12 cellular contexts compared by ENCODE assay signal in genomic region chrX:19332983-19333382, GRCh38. TPM values are rescaled to one million over a fixed set of nuclear protein-coding genes. Genes with fewer than 3 reads are reported as not detected.
DNase-seq lines count a peak whose midpoint lies in the region; ATAC-seq and TF ChIP-seq lines count a peak whose summit lies in the region.
"Had no signal": no experiment of that assay in that cellular context is flagged by ENCODE, and none has a peak within 500 bp of the region (broad histone marks: within the 10 kb centered on the region; RNA-seq: fewer than 3 reads in every experiment).

No MANE protein-coding gene starts in this region.

- peaks cover 12% of the 10 kb centered on the region for H3K9me3 ChIP-seq in A673 (ENCODE audit: low read depth, low read length, poor library complexity, severe bottlenecking)
- no peaks in the 10 kb centered on the region for H3K9me3 ChIP-seq in hepatocyte (ENCODE audit: low read depth)

- H3K4me3 ChIP-seq in A673 (ENCODE audit: low read depth, low read length, poor library complexity, severe bottlenecking), result no peak overlapping the region
- no peak overlapping the region for H3K4me3 ChIP-seq in hepatocyte

- intact Hi-C loops in A673 (cut with micrococcal nuclease; ENCODE audit: unreplicated experiment), result loop anchor here (1.0 to 5.0 kb wide), 7 partner anchors 106 to 401 kb away; no protein-coding TSS in a partner anchor

- BruUV-seq in A673 (replicated peaks; lab: Mats Ljungman, UMichigan), result no TSS peak

- H2AFZ ChIP-seq in hepatocyte, result no peak overlapping the region

- H3K4me2 ChIP-seq in hepatocyte, result no peak overlapping the region

- peak; percentile 48 for ATAC-seq in SK-N-SH treated with all-trans-retinoic acid at 6 μM for 48 hours
- no peak for ATAC-seq in HG03571 (IDR thresholded peaks at IDR 0.05; ENCODE audit: unreplicated experiment)

- DNase-seq in A673 (ENCODE audit: low spot score) (peak; percentile 96), H4 (ENCODE audit: low spot score) (peak; percentile 21), hepatocyte (ENCODE audit: low spot score) (peak; percentile 20), Kasumi-1 (lab: John Stamatoyannopoulos, UW) (no peak), pons (ENCODE audit: low spot score) (no peak)
- no peak for DNase-seq in activated CD4-positive, alpha-beta T cell treated with anti-CD3 and anti-CD28 coated beads, Interleukin-2, amount 50 U/mL, for 48 hours
- DNase-seq: activated CD4-positive, CD25-positive, alpha-beta regulatory T cell treated with anti-CD3 and anti-CD28 coated beads, Interleukin-2, amount 50 U/mL, for 72 hours; activated gamma-delta T cell; NCI-H1048 had no signal

- H3K36me3 ChIP-seq in A673 (ENCODE audit: insufficient read depth, low read length, poor library complexity, severe bottlenecking) (no peaks in the 10 kb centered on the region), hepatocyte (replicated peaks; ENCODE audit: insufficient read depth, low read depth) (no peaks in the 10 kb centered on the region)

- POLR2A ChIA-PET in A673 (lab: Charles Lee; ENCODE audit: low non-redundant PET), result no interaction called here

- CTCF ChIA-PET in A673 (lab: Charles Lee), result interaction anchor here (0.7 to 2.7 kb wide), 6 partner anchors 156 to 811 kb away, joined by 3 to 46 read pairs (median 12); no protein-coding TSS in a partner anchor

- no peaks in the 10 kb centered on the region for H4K20me1 ChIP-seq in hepatocyte (ENCODE audit: insufficient read depth, poor library complexity, severe bottlenecking)

- H3K27ac ChIP-seq in A673 (ENCODE audit: low read depth, low read length, poor library complexity, severe bottlenecking) (peak overlapping the region; percentile 78), hepatocyte (no peak overlapping the region)
- H3K27ac ChIP-seq: HL-60 had no signal

- peaks cover 16% of the 10 kb centered on the region for H3K4me1 ChIP-seq in A673 (ENCODE audit: insufficient read depth, low read length, poor library complexity, severe bottlenecking)
- no peaks in the 10 kb centered on the region for H3K4me1 ChIP-seq in hepatocyte (ENCODE audit: insufficient read depth)

- no peaks in the 10 kb centered on the region for H3K27me3 ChIP-seq in A673 (replicated peaks; ENCODE audit: insufficient read depth, low read depth, low read length, poor library complexity)
- no peaks in the 10 kb centered on the region for H3K27me3 ChIP-seq in hepatocyte

- H3K79me2 ChIP-seq in hepatocyte, result no peaks in the 10 kb centered on the region

- TF ChIP-seq CTCF in A673 (conservative IDR thresholded peaks at IDR 0.05; ENCODE audit: low read depth, low read length), result no peak
- no peak for TF ChIP-seq CTCF in hepatocyte (IDR thresholded peaks at IDR 0.05; ENCODE audit: poor library complexity)

- no peaks in the 10 kb centered on the region for H3K9me2 ChIP-seq in hepatocyte (replicated peaks; ENCODE audit: insufficient read depth)

- 53% methylated on average over 5 of the region's 5 CpGs for WGBS in hepatocyte (ENCODE audit: low lambda C conversion rate, missing lambda C conversion rate)

TF ChIP-seq in SK-N-SH treated with all-trans-retinoic acid at 6 μM for 48 hours, 23 proteins besides CTCF, POLR2A, EP300 and RAD21:
- peak; percentile 15; the same call in 1 of the 2 replicates for TF ChIP-seq TCF4 (CRISPR knock-in tag; IDR thresholded peaks at IDR 0.05; ENCODE audit: borderline replicate concordance)
- TF ChIP-seq CSDC2 (CRISPR knock-in tag; IDR thresholded peaks at IDR 0.05), result no peak
- TF ChIP-seq OSR1 (CRISPR knock-in tag; IDR thresholded peaks at IDR 0.05), result no peak

RNA-seq across cellular contexts. Expression of gene PDHA1, which starts 10.7 kb away (rescaled TPM):
- 350 and 367 TPM in 2 replicates for total RNA-seq in A673 (2021)
- 48.2 and 78.1 TPM in 2 replicates for total RNA-seq in H4 (2014; rRNA removed; shearing (Covaris generic))
- 119 and 144 TPM in 2 replicates for total RNA-seq in hepatocyte
- 396 TPM in 2 replicates for polyA plus RNA-seq in hepatocyte

Comparison
In these comparisons a context has a peak if more than half of its experiments do, and no peak if none do; other contexts are left out.
1. DNase-seq: peak in A673 (single experiment), H4 (single experiment) and hepatocyte (single experiment); none in Kasumi-1 (0 of 2), pons (single experiment) and activated CD4-positive, alpha-beta T cell treated with anti-CD3 and anti-CD28 coated beads, Interleukin-2, amount 50 U/mL, for 48 hours (0 of 2).